1 cellular context compared by ENCODE assay signal in genomic region chrX:133602881-133603280, GRCh38.
TF ChIP-seq lines count a peak whose summit lies in the region.

No MANE protein-coding gene starts in this region.

TF ChIP-seq in K562, 482 proteins besides CTCF, POLR2A, EP300 and RAD21:
- TF ChIP-seq ZBTB11 (CRISPR knock-in tag; IDR thresholded peaks at IDR 0.05) (no peak), MAFG (tag; conservative IDR thresholded peaks at IDR 0.05) (0 out of 2 replicates have a peak, but pooled peaks have one; percentile 20), ZNF316 (IDR thresholded peaks at IDR 0.05) (peak; percentile 50)
